ENCODE assay signal across 1 cellular context in genomic region chr18:657311-657997, GRCh38.
TF ChIP-seq lines count a peak whose summit lies in the region.

TYMS (plus strand) TSS chr18:657653; CDS start chr18:657743, 90 bp downstream.

TF ChIP-seq in HEK293, 187 proteins besides CTCF, POLR2A, EP300 and RAD21 (continued from another document and continues in another):
- TF ChIP-seq ZNF530 (tag by site-specific recombination; IDR thresholded peaks at IDR 0.05; ENCODE audit: low read depth) (no peak), ZNF558 (tag by site-specific recombination; IDR thresholded peaks at IDR 0.05) (no peak), GLIS1 (tag by site-specific recombination; IDR thresholded peaks at IDR 0.05) (peak; percentile 42; the same call in 1 of the 2 replicates), ZNF776 (tag by site-specific recombination; IDR thresholded peaks at IDR 0.05; ENCODE audit: borderline replicate concordance) (no peak), EGR2 (tag by site-specific recombination; IDR thresholded peaks at IDR 0.05; ENCODE audit: low read depth) (peak; percentile 26; the same call in 1 of the 2 replicates), ZNF664 (tag by site-specific recombination; IDR thresholded peaks at IDR 0.05) (no peak), ZNF785 (tag by site-specific recombination; IDR thresholded peaks at IDR 0.05) (no peak), BCL11B (tag by site-specific recombination; IDR thresholded peaks at IDR 0.05; ENCODE audit: low read depth) (no peak), ZNF140 (tag by site-specific recombination; IDR thresholded peaks at IDR 0.05) (no peak), ZBTB1 (tag by site-specific recombination; IDR thresholded peaks at IDR 0.05) (no peak), ZBTB7A (tag by site-specific recombination; IDR thresholded peaks at IDR 0.05; ENCODE audit: low read depth) (no peak), BCL6B (tag by site-specific recombination; IDR thresholded peaks at IDR 0.05) (no peak), ZNF311 (tag by site-specific recombination; IDR thresholded peaks at IDR 0.05; ENCODE audit: borderline replicate concordance) (no peak), ZNF350 (tag by site-specific recombination; IDR thresholded peaks at IDR 0.05) (no peak), ZNF645 (tag by site-specific recombination; IDR thresholded peaks at IDR 0.05) (no peak), SCRT1 (tag by site-specific recombination; IDR thresholded peaks at IDR 0.05; ENCODE audit: borderline replicate concordance) (no peak), SP2 (tag by site-specific recombination; IDR thresholded peaks at IDR 0.05) (peak; percentile 59), ZNF660 (tag by site-specific recombination; IDR thresholded peaks at IDR 0.05) (peak; percentile 78), ZNF768 (tag by site-specific recombination; IDR thresholded peaks at IDR 0.05) (no peak), ZNF677 (tag by site-specific recombination; IDR thresholded peaks at IDR 0.05) (no peak), ZNF366 (tag by site-specific recombination; conservative IDR thresholded peaks at IDR 0.05) (no peak), ZNF777 (tag by site-specific recombination; IDR thresholded peaks at IDR 0.05; ENCODE audit: borderline replicate concordance) (no peak), PRDM10 (tag by site-specific recombination; IDR thresholded peaks at IDR 0.05) (no peak), ZNF433 (tag by site-specific recombination; IDR thresholded peaks at IDR 0.05; ENCODE audit: low read depth) (no peak), YY1 (tag by site-specific recombination; IDR thresholded peaks at IDR 0.05) (no peak), ZNF843 (tag by site-specific recombination; IDR thresholded peaks at IDR 0.05) (no peak), KLF8 (tag by site-specific recombination; IDR thresholded peaks at IDR 0.05) (peak; percentile 60), ZBTB48 (tag by site-specific recombination; IDR thresholded peaks at IDR 0.05) (peak; percentile 31; the same call in 1 of the 2 replicates), ZSCAN4 (tag by site-specific recombination; IDR thresholded peaks at IDR 0.05) (no peak), PRDM6 (tag by site-specific recombination; IDR thresholded peaks at IDR 0.05) (no peak), REPIN1 (tag by site-specific recombination; IDR thresholded peaks at IDR 0.05; ENCODE audit: low read depth) (no peak), PRDM2 (tag by site-specific recombination; IDR thresholded peaks at IDR 0.05; ENCODE audit: borderline replicate concordance) (no peak), KLF17 (tag by site-specific recombination; IDR thresholded peaks at IDR 0.05) (no peak), ZXDB (tag by site-specific recombination; IDR thresholded peaks at IDR 0.05) (peak; percentile 82), GLIS2 (tag by site-specific recombination; IDR thresholded peaks at IDR 0.05) (peak; percentile 89), BCL11A (tag by site-specific recombination; IDR thresholded peaks at IDR 0.05; ENCODE audit: low read depth) (no peak), ZIC2 (tag by site-specific recombination; IDR thresholded peaks at IDR 0.05) (no peak; the same call in 1 of the 2 replicates), SP7 (tag by site-specific recombination; IDR thresholded peaks at IDR 0.05) (peak; percentile 59; the same call in 1 of the 2 replicates), SP3 (tag by site-specific recombination; IDR thresholded peaks at IDR 0.05) (peak; percentile 71), ZNF341 (tag by site-specific recombination; IDR thresholded peaks at IDR 0.05; ENCODE audit: low read depth) (no peak; the same call in 1 of the 2 replicates), ZNF280D (tag by site-specific recombination; IDR thresholded peaks at IDR 0.05) (no peak)
